ENCODE assay signal across 18 cellular contexts in genomic region chr1:51170342-51170741, GRCh38.
DNase-seq lines count a peak whose midpoint lies in the region; ATAC-seq and TF ChIP-seq lines count a peak whose summit lies in the region.
"Had no signal": no experiment of that assay in that cellular context is flagged by ENCODE, and none has a peak within 500 bp of the region (broad histone marks: within the 10 kb centered on the region; RNA-seq: fewer than 3 reads in every experiment).

No MANE protein-coding gene starts in this region.

- TF ChIP-seq CTCF in LNCaP clone FGC (IDR thresholded peaks at IDR 0.05; ENCODE audit: control insufficient read depth, extremely low read depth, insufficient read depth) (no peak), foreskin keratinocyte (conservative IDR thresholded peaks at IDR 0.05) (no peak)
- no peak for TF ChIP-seq CTCF in CD8-positive, alpha-beta T cell (IDR thresholded peaks at IDR 0.05)

- H3K9me3 ChIP-seq in CD8-positive, alpha-beta T cell (ENCODE audit: low read length), result no peaks in the 10 kb centered on the region
- H3K9me3 ChIP-seq: gastroesophageal sphincter had no signal

- intact Hi-C loops in CD8-positive, alpha-beta T cell (cut with DNase I, micrococcal nuclease), result no loop called here

- peak; percentile 71 for DNase-seq in ELR (ENCODE audit: low read depth)
- DNase-seq in LNCaP clone FGC (ENCODE audit: low read depth), result peak; percentile 10
- peak; percentile 44 for DNase-seq in SIG-M5 (lab: John Stamatoyannopoulos, UW)
- DNase-seq in foreskin keratinocyte, result peak; percentile 59 to 76
- no peak for DNase-seq in activated CD4-positive, CD25-positive, alpha-beta regulatory T cell treated with anti-CD3 and anti-CD28 coated beads, Interleukin-2, amount 50 U/mL, for 72 hours
- DNase-seq in CD8-positive, alpha-beta T cell, result no peak
- DNase-seq in A172 (ENCODE audit: low spot score), result no peak
- DNase-seq: activated CD4-positive, alpha-beta T cell treated with anti-CD3 and anti-CD28 coated beads for 1 hour; activated T-cell treated with anti-CD3 and anti-CD28 coated beads, Interleukin-2, amount 50 U/mL, for 1 hour; amygdala; C1 segment of cervical spinal cord; dorsolateral prefrontal cortex; GDM1; islet precursor cell; stimulated activated CD4-positive, alpha-beta T cell treated with anti-CD3 and anti-CD28 coated beads, Interleukin-4, amount 100 ng/mL, for 24 hours; stimulated activated naive CD4-positive, alpha-beta T cell had no signal

- peaks cover 19% of the 10 kb centered on the region for H3K27me3 ChIP-seq in foreskin keratinocyte
- H3K27me3 ChIP-seq in CD8-positive, alpha-beta T cell (ENCODE audit: insufficient read depth, low read length), result no peaks in the 10 kb centered on the region
- H3K27me3 ChIP-seq: dorsolateral prefrontal cortex, gastroesophageal sphincter had no signal

- H3K4me3 ChIP-seq in LNCaP clone FGC (ENCODE audit: low read depth, low read length), result no peak overlapping the region
- no peak overlapping the region for H3K4me3 ChIP-seq in CD8-positive, alpha-beta T cell (ENCODE audit: low read depth, low read length)
- H3K4me3 ChIP-seq: dorsolateral prefrontal cortex, gastroesophageal sphincter had no signal

- H3K4me3 Mint-ChIP-seq in CD8-positive, alpha-beta T cell, result no peak overlapping the region

- H3K27ac ChIP-seq in foreskin keratinocyte, result no peak overlapping the region
- H3K27ac ChIP-seq in CD8-positive, alpha-beta T cell (ENCODE audit: low read depth, low read length), result no peak overlapping the region
- H3K27ac ChIP-seq: dorsolateral prefrontal cortex, gastroesophageal sphincter had no signal

- no peaks in the 10 kb centered on the region for H3K36me3 ChIP-seq in CD8-positive, alpha-beta T cell (ENCODE audit: insufficient read depth, low read length)
- H3K36me3 ChIP-seq: gastroesophageal sphincter had no signal

- peaks cover 11% of the 10 kb centered on the region for H3K4me1 Mint-ChIP-seq in CD8-positive, alpha-beta T cell (ENCODE audit: low read depth)

- no peaks in the 10 kb centered on the region for H3K9me3 Mint-ChIP-seq in CD8-positive, alpha-beta T cell

- POLR2A ChIA-PET in CD8-positive, alpha-beta T cell (lab: Charles Lee), result no interaction called here

- CTCF ChIA-PET in CD8-positive, alpha-beta T cell (lab: Charles Lee), result interaction anchor here (1.6 kb wide), 1 partner anchor 19 kb away, joined by 6 read pairs; no protein-coding TSS in a partner anchor

- no peaks in the 10 kb centered on the region for H3K36me3 Mint-ChIP-seq in CD8-positive, alpha-beta T cell

- peaks cover 9% of the 10 kb centered on the region for H3K27me3 Mint-ChIP-seq in CD8-positive, alpha-beta T cell (ENCODE audit: low read depth)

- no peaks in the 10 kb centered on the region for H3K4me1 ChIP-seq in foreskin keratinocyte
- no peaks in the 10 kb centered on the region for H3K4me1 ChIP-seq in CD8-positive, alpha-beta T cell (ENCODE audit: insufficient read depth, low read length)

- ATAC-seq in foreskin keratinocyte (peak; percentile 79), GM18502 (IDR thresholded peaks at IDR 0.05; ENCODE audit: poor library complexity, unreplicated experiment) (no peak)
- no peak for ATAC-seq in CD8-positive, alpha-beta T cell
- ATAC-seq: gastroesophageal sphincter had no signal

- H3K27ac Mint-ChIP-seq in CD8-positive, alpha-beta T cell, result no peak overlapping the region

Comparison
In these comparisons a context has a peak if more than half of its experiments do, and no peak if none do; other contexts are left out.
1. DNase-seq: peak in ELR (single experiment), LNCaP clone FGC (single experiment), SIG-M5 (single experiment) and foreskin keratinocyte (2 of 2); none in activated CD4-positive, CD25-positive, alpha-beta regulatory T cell treated with anti-CD3 and anti-CD28 coated beads, Interleukin-2, amount 50 U/mL, for 72 hours (single experiment), CD8-positive, alpha-beta T cell (0 of 7) and A172 (single experiment).